Comparison of ENCODE assay signal across 20 cellular contexts in genomic region chr7:141290951-141291350, GRCh38.
"Had no signal": no experiment of that assay in that cellular context is flagged by ENCODE, and none has a peak within 500 bp of the region (broad histone marks: within the 10 kb centered on the region; RNA-seq: fewer than 3 reads in every experiment).

No MANE protein-coding gene starts in this region.

- H3K27me3 ChIP-seq: foreskin keratinocyte, left lung, neutrophil, sigmoid colon, spleen, thyroid gland had no signal

- H3K36me3 ChIP-seq: left lung, neutrophil, sigmoid colon, spleen, thyroid gland, WERI-Rb-1 had no signal

- H3K9me3 ChIP-seq: left lung, neutrophil, sigmoid colon, spleen, thyroid gland had no signal

- H3K27ac ChIP-seq: foreskin keratinocyte, left lung, neutrophil, sigmoid colon, spleen, thyroid gland, WERI-Rb-1 had no signal

- ATAC-seq: activated CD8-positive, alpha-beta T cell treated with anti-CD3 and anti-CD28 coated beads for 36 hours; foreskin keratinocyte; left lung; stimulated activated naive CD8-positive, alpha-beta T cell treated with anti-CD3 and anti-CD28 coated beads, Interleukin-15, Interleukin-2, amounts not matched to agents 100 U/mL and 50 U/mL, for 24 hours had no signal

- H3K4me1 ChIP-seq: foreskin keratinocyte, left lung, sigmoid colon, spleen had no signal

- H3K4me3 ChIP-seq: left lung, sigmoid colon, spleen, thyroid gland had no signal

- DNase-seq: activated CD4-positive, alpha-beta T cell treated with anti-CD3 and anti-CD28 coated beads, Interleukin-2, amount 10 ng/mL, durations not matched to agents 7 days and 5 days; activated CD4-positive, CD25-positive, alpha-beta regulatory T cell treated with anti-CD3 and anti-CD28 coated beads, Interleukin-2, amount 50 U/mL, for 72 hours; activated CD8-positive, alpha-beta T cell treated with anti-CD3 and anti-CD28 coated beads for 36 hours; activated gamma-delta T cell treated with Interleukin-2 at 50 U/mL for 16 hours; aorta; central memory CD4-positive, alpha-beta T cell; dermis blood vessel endothelial cell; effector memory CD4-positive, alpha-beta T cell; foreskin keratinocyte; kidney glomerular epithelial cell; left lung; midbrain; sigmoid colon; spleen; stimulated activated CD4-positive, alpha-beta T cell treated with anti-CD3 and anti-CD28 coated beads, Interleukin-4, amount 100 ng/mL, for 4 hours; stimulated activated naive CD8-positive, alpha-beta T cell treated with anti-CD3 and anti-CD28 coated beads, Interleukin-15, Interleukin-2, amounts not matched to agents 100 U/mL and 50 U/mL, for 24 hours; T-helper 1 cell; thyroid gland; WERI-Rb-1 had no signal
